In the genomic region with DNA sequence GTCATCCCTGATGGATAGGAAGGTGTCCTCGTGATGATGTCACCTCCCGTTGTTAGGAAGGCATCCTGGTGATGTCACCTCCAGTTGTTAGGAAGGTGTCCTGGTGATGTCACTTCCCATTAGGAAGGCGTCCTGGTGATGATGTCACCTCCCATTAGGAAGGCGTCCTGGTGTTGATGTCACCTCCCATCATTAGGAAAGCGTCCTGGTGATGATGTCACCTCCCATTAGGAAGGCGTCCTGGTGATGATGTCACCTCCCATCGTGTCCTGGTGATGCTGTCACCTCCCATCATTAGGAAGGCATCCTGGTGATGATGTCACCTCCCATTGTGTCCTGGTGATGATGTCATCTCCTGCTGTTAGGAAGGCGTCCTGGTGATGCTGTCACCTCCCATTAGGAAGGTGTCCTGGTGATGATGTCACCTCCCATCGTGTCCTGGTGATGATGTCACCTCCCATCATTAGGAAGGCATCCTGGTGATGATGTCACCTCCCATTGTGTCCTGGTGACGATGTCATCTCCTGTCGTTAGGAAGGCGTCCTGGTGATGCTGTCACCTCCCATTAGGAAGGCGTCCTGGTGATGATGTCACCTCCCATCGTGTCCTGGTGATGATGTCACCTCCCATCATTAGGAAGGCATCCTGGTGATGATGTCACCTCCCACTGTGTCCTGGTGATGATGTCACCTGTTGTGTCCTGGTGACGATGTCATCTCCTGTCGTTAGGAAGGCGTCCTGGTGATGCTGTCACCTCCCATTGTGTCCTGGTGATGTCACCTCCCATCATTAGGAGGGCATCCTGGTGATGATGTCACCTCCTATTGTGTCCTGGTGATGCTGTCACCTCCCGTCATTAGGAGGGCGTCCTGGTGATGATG, we compare ENCODE assay signal across 8 cellular contexts. TPM values are rescaled to one million over a fixed set of nuclear protein-coding genes. Genes with fewer than 3 reads are reported as not detected.
DNase-seq lines count a peak whose midpoint lies in the region; ATAC-seq, FAIRE-seq and TF ChIP-seq lines count a peak whose summit lies in the region.
"Not testable (repeated sequence)": the region's sequence is repeated elsewhere in the genome, so short reads cannot be mapped to it uniquely, and the experiment has no call there.

No MANE protein-coding gene starts in this region.

- H4K8ac ChIP-seq in trophoblast cell (ENCODE audit: low read depth, low read length) = not testable (repeated sequence)

- H3K4me2 ChIP-seq in trophoblast cell (ENCODE audit: low read length) = not testable (repeated sequence)

- H4K12ac ChIP-seq in trophoblast cell (ENCODE audit: low read depth, low read length) = not testable (repeated sequence)

- peak in 1 of 7 experiments; percentile 10 for DNase-seq in CD8-positive, alpha-beta T cell
- not testable (repeated sequence) for DNase-seq in GM12891 (ENCODE audit: insufficient read length, low spot score); T-helper 17 cell; activated naive CD4-positive, alpha-beta T cell treated with anti-CD3 and anti-CD28 coated beads for 36 hours
- DNase-seq in NB4 (ENCODE audit: low read depth) (peak; percentile 12), dermis blood vessel endothelial cell (peak; percentile 12), kidney tubule cell (ENCODE audit: low spot score) (peak; percentile 26), trophoblast cell (peak; percentile 10 to 23)

- H2AK5ac ChIP-seq in trophoblast cell (ENCODE audit: low read length) = not testable (repeated sequence)

- not testable (repeated sequence) for H3K4me3 ChIP-seq in CD8-positive, alpha-beta T cell (ENCODE audit: low read depth, low read length); NB4 (ENCODE audit: low read depth, low read length); trophoblast cell (ENCODE audit: low read depth, low read length)

- CTCF ChIA-PET in CD8-positive, alpha-beta T cell (lab: Charles Lee); activated naive CD4-positive, alpha-beta T cell treated with anti-CD3 and anti-CD28 coated beads for 36 hours (lab: Charles Lee): not testable (repeated sequence)

- H3K23ac ChIP-seq in trophoblast cell (ENCODE audit: low read length) = not testable (repeated sequence)

- not testable (repeated sequence) for H3K79me2 ChIP-seq in trophoblast cell (ENCODE audit: control insufficient read depth, insufficient read depth, low read length, poor library complexity)

- not testable (repeated sequence) for ATAC-seq in CD8-positive, alpha-beta T cell; T-helper 17 cell

- not testable (repeated sequence) for H3K18ac ChIP-seq in trophoblast cell (ENCODE audit: low read length)

- H2BK12ac ChIP-seq in trophoblast cell (ENCODE audit: low read length) = not testable (repeated sequence)

- POLR2A ChIA-PET in CD8-positive, alpha-beta T cell (lab: Charles Lee) = not testable (repeated sequence)

- not testable (repeated sequence) for H3K4me3 Mint-ChIP-seq in CD8-positive, alpha-beta T cell; activated naive CD4-positive, alpha-beta T cell treated with anti-CD3 and anti-CD28 coated beads for 36 hours
- H3K4me3 Mint-ChIP-seq in T-helper 17 cell = peak overlapping the region; percentile 31

- intact Hi-C loops in CD8-positive, alpha-beta T cell (cut with DNase I, micrococcal nuclease) = loop anchor here in 1 of 2 experiments (2.0 kb wide), 1 partner anchor 17 kb away; no protein-coding TSS in a partner anchor
- intact Hi-C loops in activated naive CD4-positive, alpha-beta T cell treated with anti-CD3 and anti-CD28 coated beads for 36 hours (cut with micrococcal nuclease) = not testable (repeated sequence)

- H3K27ac Mint-ChIP-seq in CD8-positive, alpha-beta T cell = peak overlapping the region; percentile 41
- H3K27ac Mint-ChIP-seq in T-helper 17 cell = peak overlapping the region; percentile 5
- peak overlapping the region; percentile 30 for H3K27ac Mint-ChIP-seq in activated naive CD4-positive, alpha-beta T cell treated with anti-CD3 and anti-CD28 coated beads for 36 hours

- H3K27me3 Mint-ChIP-seq in CD8-positive, alpha-beta T cell (ENCODE audit: low read depth); T-helper 17 cell; activated naive CD4-positive, alpha-beta T cell treated with anti-CD3 and anti-CD28 coated beads for 36 hours (ENCODE audit: low read depth): not testable (repeated sequence)

- WGBS in trophoblast cell (ENCODE audit: extremely low coverage, insufficient coverage, insufficient read length) = no CpG with 5 or more reads among the region's 19 CpGs

- H3K36me3 Mint-ChIP-seq in CD8-positive, alpha-beta T cell = peaks cover 90% of the 10 kb centered on the region
- peaks cover 16% of the 10 kb centered on the region for H3K36me3 Mint-ChIP-seq in T-helper 17 cell (ENCODE audit: low read depth)
- H3K36me3 Mint-ChIP-seq in activated naive CD4-positive, alpha-beta T cell treated with anti-CD3 and anti-CD28 coated beads for 36 hours (ENCODE audit: low read depth) = peaks cover 59% of the 10 kb centered on the region

- H4K91ac ChIP-seq in trophoblast cell (ENCODE audit: low read depth, low read length) = not testable (repeated sequence)

- H3K9me3 Mint-ChIP-seq in CD8-positive, alpha-beta T cell; activated naive CD4-positive, alpha-beta T cell treated with anti-CD3 and anti-CD28 coated beads for 36 hours: not testable (repeated sequence)

- H3K14ac ChIP-seq in trophoblast cell (ENCODE audit: low read length) = not testable (repeated sequence)

- H2BK120ac ChIP-seq in trophoblast cell (ENCODE audit: insufficient read depth, low read length, poor library complexity) = not testable (repeated sequence)

- H3K9me3 ChIP-seq in CD8-positive, alpha-beta T cell (ENCODE audit: low read length); T-helper 17 cell (ENCODE audit: control insufficient read depth, low read length, poor library complexity, severe bottlenecking): not testable (repeated sequence)
- peaks cover 11% of the 10 kb centered on the region for H3K9me3 ChIP-seq in trophoblast cell (ENCODE audit: insufficient read depth, low read depth, low read length)

- H3K79me1 ChIP-seq in trophoblast cell (ENCODE audit: low read length) = not testable (repeated sequence)

- H3K4ac ChIP-seq in trophoblast cell (ENCODE audit: low read depth, low read length) = not testable (repeated sequence)

- H3K4me1 ChIP-seq in CD8-positive, alpha-beta T cell (ENCODE audit: insufficient read depth, low read length); trophoblast cell (ENCODE audit: control insufficient read depth in 1 of 2, insufficient read depth in 2 of 2, low read length in 2 of 2): not testable (repeated sequence)

- not testable (repeated sequence) for TF ChIP-seq CTCF in CD8-positive, alpha-beta T cell (IDR thresholded peaks at IDR 0.05); NB4 (IDR thresholded peaks at IDR 0.05; ENCODE audit: low read depth, low read length)

- H3K4me1 Mint-ChIP-seq in CD8-positive, alpha-beta T cell (ENCODE audit: low read depth) = peaks cover 14% of the 10 kb centered on the region
- H3K4me1 Mint-ChIP-seq in T-helper 17 cell; activated naive CD4-positive, alpha-beta T cell treated with anti-CD3 and anti-CD28 coated beads for 36 hours (ENCODE audit: low read depth): not testable (repeated sequence)

- not testable (repeated sequence) for H3K9ac ChIP-seq in trophoblast cell (ENCODE audit: low read length)

- H3K27ac ChIP-seq in CD8-positive, alpha-beta T cell (ENCODE audit: low read depth, low read length); trophoblast cell (ENCODE audit: low read depth, low read length): not testable (repeated sequence)

- peaks cover 21% of the 10 kb centered on the region for H3K36me3 ChIP-seq in CD8-positive, alpha-beta T cell (ENCODE audit: insufficient read depth, low read length)
- H3K36me3 ChIP-seq in trophoblast cell (ENCODE audit: control insufficient read depth in 1 of 2, insufficient read depth in 2 of 2, low read length in 2 of 2) = peaks cover 70 to 76% of the 10 kb centered on the region in 2 experiments

- H3K27me3 ChIP-seq in CD8-positive, alpha-beta T cell (ENCODE audit: insufficient read depth, low read length); trophoblast cell (ENCODE audit: insufficient read depth, low read length): not testable (repeated sequence)

- not testable (repeated sequence) for H2BK5ac ChIP-seq in trophoblast cell (ENCODE audit: low read depth, low read length, poor library complexity)

- not testable (repeated sequence) for H2AFZ ChIP-seq in trophoblast cell (ENCODE audit: insufficient read depth, low read length, poor library complexity)

- FAIRE-seq in GM12891 (lab: Jason Lieb, UNC) = peak; percentile 81

- TF ChIP-seq POLR2A in GM12891 (IDR thresholded peaks at IDR 0.05; ENCODE audit: low read depth, low read length); NB4 (IDR thresholded peaks at IDR 0.05; ENCODE audit: extremely low read depth, insufficient read length): not testable (repeated sequence)

RNA-seq across cellular contexts. Expression of a gene that starts 40.1 kb away (rescaled TPM):
- total RNA-seq in CD8-positive, alpha-beta T cell = 100 to 1,000 TPM; 110 to 121 TPM
- 11.3 TPM for polyA plus RNA-seq in GM12891 (2012; ENCODE audit: low read depth, missing spikeins)
- 10 to 100 TPM; 61.0 to 65.1 TPM for total RNA-seq in T-helper 17 cell
- total RNA-seq in activated naive CD4-positive, alpha-beta T cell treated with anti-CD3 and anti-CD28 coated beads for 36 hours = 10 to 100 TPM; 28.0 to 29.1 TPM
- 31.1 and 38.0 TPM in 2 replicates for total RNA-seq in dermis blood vessel endothelial cell
- polyA plus RNA-seq in trophoblast cell (2013) = 21.4 and 21.6 TPM in 2 replicates
